27 cellular contexts compared by ENCODE assay signal in genomic region chr3:159488657-159489056, GRCh38.
"Had no signal": no experiment of that assay in that cellular context is flagged by ENCODE, and none has a peak within 500 bp of the region (broad histone marks: within the 10 kb centered on the region; RNA-seq: fewer than 3 reads in every experiment).

No MANE protein-coding gene starts in this region.

- DNase-seq: activated CD4-positive, alpha-beta T cell treated with anti-CD3 and anti-CD28 coated beads for 36 hours; activated CD4-positive, alpha-beta T cell treated with anti-CD3 and anti-CD28 coated beads, Interleukin-2, amount 50 U/mL, for 1 hour; activated CD4-positive, alpha-beta T cell treated with anti-CD3 and anti-CD28 coated beads, Interleukin-2, amount 50 U/mL, for 48 hours; activated CD4-positive, CD25-positive, alpha-beta regulatory T cell; activated CD4-positive, CD25-positive, alpha-beta regulatory T cell treated with anti-CD3 and anti-CD28 coated beads, Interleukin-2, amount 50 U/mL, for 72 hours; activated CD8-positive, alpha-beta memory T cell treated with anti-CD3 and anti-CD28 coated beads for 24 hours; activated CD8-positive, alpha-beta T cell treated with anti-CD3 and anti-CD28 coated beads for 36 hours; activated effector memory CD4-positive, alpha-beta T cell treated with Interleukin-2 at 50 U/mL for 16 hours; activated gamma-delta T cell treated with Interleukin-2 at 50 U/mL for 16 hours; activated naive CD4-positive, alpha-beta T cell treated with anti-CD3 and anti-CD28 coated beads, Interleukin-2, amount 50 U/mL, for 16 hours; activated naive CD4-positive, alpha-beta T cell treated with Interleukin-2 at 50 U/mL for 16 hours; activated T-cell treated with anti-CD3 and anti-CD28 coated beads, Interleukin-2, amount 50 U/mL, for 4 hours; amniotic stem cell; anterior cingulate cortex; brain microvascular endothelial cell; dorsolateral prefrontal cortex; effector memory CD4-positive, alpha-beta T cell; endodermal cell; foreskin fibroblast; heart left ventricle; hypothalamus had no signal

- H3K4me3 Mint-ChIP-seq: activated CD4-positive, alpha-beta T cell treated with anti-CD3 and anti-CD28 coated beads for 36 hours; activated CD8-positive, alpha-beta T cell treated with anti-CD3 and anti-CD28 coated beads for 36 hours; activated naive CD8-positive, alpha-beta T cell; activated T-cell treated with anti-CD3 and anti-CD28 coated beads, Interleukin-2, amount 50 U/mL, for 4 hours; activated T-helper 17 cell treated with anti-CD3 and anti-CD28 coated beads, Interleukin-2, amount 50 U/mL, for 72 hours; central memory CD8-positive, alpha-beta T cell; dendritic cell treated with granulocyte-macrophage colony-stimulating factor and Interleukin-4, amounts not matched to agents 40 ng/mL and 50 ng/mL, for 4 days; endodermal cell had no signal

- H3K27me3 Mint-ChIP-seq: activated CD4-positive, alpha-beta T cell treated with anti-CD3 and anti-CD28 coated beads for 36 hours; activated CD8-positive, alpha-beta T cell treated with anti-CD3 and anti-CD28 coated beads for 36 hours; activated T-helper 17 cell treated with anti-CD3 and anti-CD28 coated beads, Interleukin-2, amount 50 U/mL, for 72 hours; central memory CD8-positive, alpha-beta T cell; dendritic cell treated with granulocyte-macrophage colony-stimulating factor and Interleukin-4, amounts not matched to agents 40 ng/mL and 50 ng/mL, for 4 days had no signal

- H3K4me1 ChIP-seq: heart left ventricle had no signal

- ATAC-seq: activated CD4-positive, alpha-beta T cell treated with anti-CD3 and anti-CD28 coated beads for 36 hours; activated CD8-positive, alpha-beta T cell treated with anti-CD3 and anti-CD28 coated beads for 36 hours; activated T-cell treated with anti-CD3 and anti-CD28 coated beads, Interleukin-2, amount 50 U/mL, for 4 hours; activated T-helper 17 cell treated with anti-CD3 and anti-CD28 coated beads, Interleukin-2, amount 50 U/mL, for 72 hours; esophagus mucosa; heart left ventricle had no signal

- H3K4me1 Mint-ChIP-seq: activated CD4-positive, alpha-beta T cell treated with anti-CD3 and anti-CD28 coated beads for 36 hours; activated T-helper 17 cell treated with anti-CD3 and anti-CD28 coated beads, Interleukin-2, amount 50 U/mL, for 72 hours; central memory CD8-positive, alpha-beta T cell had no signal

- H3K27ac Mint-ChIP-seq: activated CD4-positive, alpha-beta T cell treated with anti-CD3 and anti-CD28 coated beads for 36 hours; activated CD8-positive, alpha-beta T cell treated with anti-CD3 and anti-CD28 coated beads for 36 hours; activated naive CD8-positive, alpha-beta T cell; activated T-helper 17 cell treated with anti-CD3 and anti-CD28 coated beads, Interleukin-2, amount 50 U/mL, for 72 hours; dendritic cell treated with granulocyte-macrophage colony-stimulating factor and Interleukin-4, amounts not matched to agents 40 ng/mL and 50 ng/mL, for 4 days; endodermal cell had no signal

- H3K27me3 ChIP-seq: brain microvascular endothelial cell, dorsolateral prefrontal cortex, heart left ventricle had no signal

- H3K27ac ChIP-seq: brain microvascular endothelial cell, coronary artery, dorsolateral prefrontal cortex, heart left ventricle had no signal

- H3K36me3 Mint-ChIP-seq: activated naive CD8-positive, alpha-beta T cell had no signal

- H3K36me3 ChIP-seq: brain microvascular endothelial cell, heart left ventricle had no signal

- H3K4me3 ChIP-seq: coronary artery, dorsolateral prefrontal cortex, heart left ventricle had no signal
